In the genomic region with DNA sequence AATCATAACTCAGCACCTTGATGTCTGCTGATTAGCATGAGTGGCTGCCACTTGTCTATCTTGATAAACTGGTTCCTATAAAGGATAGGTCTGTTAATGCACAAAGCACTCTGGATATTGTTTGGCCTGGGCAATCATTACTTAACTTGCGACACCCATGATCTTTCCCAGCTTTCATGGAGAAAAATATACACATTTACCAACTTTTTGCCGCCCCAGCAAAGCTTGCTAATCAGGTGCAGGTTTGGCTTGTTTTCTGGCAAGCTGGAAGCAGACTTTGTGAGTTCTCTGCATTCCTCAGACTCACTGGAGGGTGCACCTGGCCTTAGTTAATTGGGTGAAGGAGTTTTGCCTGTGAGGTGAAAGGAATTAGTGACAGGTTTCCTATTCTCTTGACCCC, we compare ENCODE assay signal across 1 cellular context.
A peak's percentile ranks its signal among the peaks of the same experiment; 100 is the strongest.
TF ChIP-seq lines count a peak whose summit lies in the region.

No MANE protein-coding gene starts in this region.

TF ChIP-seq in Ishikawa, 13 proteins besides CTCF, POLR2A, EP300 and RAD21 (continued from another document):
- TF ChIP-seq, protein P1, sequence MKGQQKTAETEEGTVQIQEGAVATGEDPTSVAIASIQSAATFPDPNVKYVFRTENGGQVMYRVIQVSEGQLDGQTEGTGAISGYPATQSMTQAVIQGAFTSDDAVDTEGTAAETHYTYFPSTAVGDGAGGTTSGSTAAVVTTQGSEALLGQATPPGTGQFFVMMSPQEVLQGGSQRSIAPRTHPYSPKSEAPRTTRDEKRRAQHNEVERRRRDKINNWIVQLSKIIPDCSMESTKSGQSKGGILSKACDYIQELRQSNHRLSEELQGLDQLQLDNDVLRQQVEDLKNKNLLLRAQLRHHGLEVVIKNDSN (IDR thresholded peaks at IDR 0.05): no peak
- peak; percentile 95 for TF ChIP-seq TCF12 (IDR thresholded peaks at IDR 0.05; ENCODE audit: low read depth)
- TF ChIP-seq TAF1 (IDR thresholded peaks at IDR 0.05; ENCODE audit: low read depth): no peak; the same call in 1 of the 2 replicates
- TF ChIP-seq CEBPB (IDR thresholded peaks at IDR 0.05): peak; percentile 82
- peak; percentile 73; the same call in 1 of the 2 replicates for TF ChIP-seq FOXM1 (IDR thresholded peaks at IDR 0.05; ENCODE audit: borderline replicate concordance, low read depth)
- TF ChIP-seq YY1 (IDR thresholded peaks at IDR 0.05; ENCODE audit: low read depth): no peak
